Comparison of ENCODE assay signal across 19 cellular contexts in the genomic region with DNA sequence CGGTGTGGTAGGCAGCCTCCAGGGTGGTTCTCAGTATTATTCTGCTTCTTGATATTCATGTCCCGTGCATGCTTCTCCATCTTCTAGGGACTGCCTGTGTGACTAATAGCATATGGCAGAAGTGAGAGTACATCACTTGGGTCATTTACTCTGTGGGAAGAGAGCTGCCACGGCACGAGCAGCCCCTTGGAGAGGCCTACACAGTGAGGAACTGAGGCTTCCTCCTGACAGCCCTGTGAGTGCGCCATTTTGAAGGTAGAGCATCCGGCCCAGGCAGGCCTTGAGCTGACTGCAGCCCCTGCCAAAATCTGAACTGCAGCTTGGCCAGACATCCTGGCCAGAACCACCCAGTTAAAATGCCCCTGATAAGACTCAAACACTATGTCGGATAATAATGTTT. TPM values are rescaled to one million over a fixed set of nuclear protein-coding genes. Genes with fewer than 3 reads are reported as not detected.
DNase-seq lines count a peak whose midpoint lies in the region; ATAC-seq lines count a peak whose summit lies in the region.
"Had no signal": no experiment of that assay in that cellular context is flagged by ENCODE, and none has a peak within 500 bp of the region (broad histone marks: within the 10 kb centered on the region; RNA-seq: fewer than 3 reads in every experiment).

No MANE protein-coding gene starts in this region.

- H3K36me3 Mint-ChIP-seq in memory B cell: no peaks in the 10 kb centered on the region
- no peaks in the 10 kb centered on the region for H3K36me3 Mint-ChIP-seq in activated T-helper 17 cell treated with anti-CD3 and anti-CD28 coated beads, Interleukin-2, amount 50 U/mL, for 72 hours (ENCODE audit: low read depth)
- H3K36me3 Mint-ChIP-seq: IgD-negative memory B cell had no signal

- peaks cover 17% of the 10 kb centered on the region for H3K4me1 Mint-ChIP-seq in memory B cell
- H3K4me1 Mint-ChIP-seq in activated T-helper 17 cell treated with anti-CD3 and anti-CD28 coated beads, Interleukin-2, amount 50 U/mL, for 72 hours: no peaks in the 10 kb centered on the region
- H3K4me1 Mint-ChIP-seq: neural crest cell had no signal

- no peak overlapping the region for H3K27ac Mint-ChIP-seq in memory B cell
- H3K27ac Mint-ChIP-seq in activated T-helper 17 cell treated with anti-CD3 and anti-CD28 coated beads, Interleukin-2, amount 50 U/mL, for 72 hours: no peak overlapping the region
- H3K27ac Mint-ChIP-seq: activated CD4-positive, alpha-beta T cell treated with anti-CD3 and anti-CD28 coated beads, Interleukin-2, amount 10 ng/mL, durations not matched to agents 7 days and 5 days; IgD-negative memory B cell had no signal

- no peak overlapping the region for H3K4me3 Mint-ChIP-seq in memory B cell
- no peak overlapping the region for H3K4me3 Mint-ChIP-seq in activated T-helper 17 cell treated with anti-CD3 and anti-CD28 coated beads, Interleukin-2, amount 50 U/mL, for 72 hours
- H3K4me3 Mint-ChIP-seq: activated CD4-positive, alpha-beta T cell treated with anti-CD3 and anti-CD28 coated beads, Interleukin-2, amount 10 ng/mL, durations not matched to agents 7 days and 5 days; neural crest cell had no signal

- peaks cover 6% of the 10 kb centered on the region for H3K9me3 Mint-ChIP-seq in memory B cell
- no peaks in the 10 kb centered on the region for H3K9me3 Mint-ChIP-seq in activated T-helper 17 cell treated with anti-CD3 and anti-CD28 coated beads, Interleukin-2, amount 50 U/mL, for 72 hours

- peaks cover 11% of the 10 kb centered on the region for H3K27me3 Mint-ChIP-seq in memory B cell
- peaks cover 12% of the 10 kb centered on the region for H3K27me3 Mint-ChIP-seq in activated T-helper 17 cell treated with anti-CD3 and anti-CD28 coated beads, Interleukin-2, amount 50 U/mL, for 72 hours

- DNase-seq in memory B cell (ENCODE audit: low spot score in 2 of 2) (no peak), DMS53 (lab: John Stamatoyannopoulos, UW) (no peak)
- DNase-seq: activated CD4-positive, alpha-beta T cell treated with anti-CD3 and anti-CD28 coated beads, Interleukin-2, amount 10 ng/mL, durations not matched to agents 7 days and 5 days; foreskin fibroblast; left cardiac atrium; midbrain; NCI-H1092; NCI-H2107; NCI-H526; PC-3; SK-N-SH; stimulated activated CD4-positive, alpha-beta T cell treated with anti-CD3 and anti-CD28 coated beads, Interleukin-12 subunit alpha, Interleukin-12 subunit beta, amount 100 ng/mL, for 4 hours had no signal

- ATAC-seq in GM18511 (IDR thresholded peaks at IDR 0.05; ENCODE audit: unreplicated experiment): peak; percentile 46
- peak; percentile 54 for ATAC-seq in GM21528 (IDR thresholded peaks at IDR 0.05; ENCODE audit: low FRiP score, unreplicated experiment)
- ATAC-seq in HG03066 (IDR thresholded peaks at IDR 0.05; ENCODE audit: low read depth, unreplicated experiment): peak; percentile 60
- peak; percentile 43 for ATAC-seq in memory B cell (ENCODE audit: low read depth)
- ATAC-seq in activated T-helper 17 cell treated with anti-CD3 and anti-CD28 coated beads, Interleukin-2, amount 50 U/mL, for 72 hours (replicated peaks): no peak
- ATAC-seq in GM18861 (IDR thresholded peaks at IDR 0.05; ENCODE audit: unreplicated experiment): no peak
- ATAC-seq: PC-3 had no signal

RNA-seq across cellular contexts. Expression of gene MCUR1, which starts 17.3 kb away (rescaled TPM):
- 10 to 100 TPM; 21.1 to 40.8 TPM for total RNA-seq in activated T-helper 17 cell treated with anti-CD3 and anti-CD28 coated beads, Interleukin-2, amount 50 U/mL, for 72 hours

Comparison
In these comparisons a context has a peak if more than half of its experiments do, and no peak if none do; other contexts are left out.
1. ATAC-seq: peak in GM18511 (single experiment), GM21528 (single experiment), HG03066 (single experiment) and memory B cell (single experiment); none in activated T-helper 17 cell treated with anti-CD3 and anti-CD28 coated beads, Interleukin-2, amount 50 U/mL, for 72 hours (single experiment) and GM18861 (single experiment).